Comparison of ENCODE assay signal across 21 cellular contexts in the genomic region with DNA sequence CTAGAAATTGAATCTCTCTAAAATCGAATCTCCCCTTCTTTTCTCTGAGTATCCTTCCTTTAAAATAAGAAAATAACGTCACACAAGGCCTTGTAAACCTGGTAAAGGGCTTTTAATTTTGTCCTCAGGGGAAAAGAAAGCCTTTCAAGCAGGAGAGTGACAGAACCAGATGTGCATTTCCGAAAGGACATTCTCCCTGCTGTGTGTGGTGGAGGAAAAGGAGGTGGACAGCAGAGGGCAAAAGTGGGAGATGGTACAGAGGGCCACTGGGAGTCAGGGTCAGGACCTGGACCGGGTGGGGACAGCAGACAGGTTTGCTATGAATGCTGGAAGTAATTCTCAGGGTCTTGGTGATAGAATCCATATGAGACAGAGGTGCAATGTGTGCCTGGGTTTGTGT.
A peak's percentile ranks its signal among the peaks of the same experiment; 100 is the strongest.
DNase-seq lines count a peak whose midpoint lies in the region; ATAC-seq and TF ChIP-seq lines count a peak whose summit lies in the region.
"Had no signal": no experiment of that assay in that cellular context is flagged by ENCODE, and none has a peak within 500 bp of the region (broad histone marks: within the 10 kb centered on the region; RNA-seq: fewer than 3 reads in every experiment).

No MANE protein-coding gene starts in this region.

- H2AFZ ChIP-seq in smooth muscle cell (ENCODE audit: low read depth) = no peak overlapping the region
- H2AFZ ChIP-seq: GM23248 had no signal

- no peak overlapping the region for H3K4me2 ChIP-seq in smooth muscle cell
- H3K4me2 ChIP-seq: BLaER1 had no signal

- DNase-seq in left ventricle myocardium inferior (no peak), heart right ventricle (no peak), progenitor cell of endocrine pancreas (ENCODE audit: low spot score, unreplicated experiment) (no peak), testis (no peak), NCI-H128 (lab: John Stamatoyannopoulos, UW; ENCODE audit: unreplicated experiment) (no peak), smooth muscle cell (lab: John Stamatoyannopoulos, UW; ENCODE audit: unreplicated experiment) (no peak)
- DNase-seq: Caco-2; CD4-positive, CD25-positive, alpha-beta regulatory T cell; CD8-positive, alpha-beta T cell; DMS 273 treated with DMSO at 0.1 percent for 48 hours; DMS79; EL; GDM1; GM23248; H9 had no signal

- peaks cover 7% of the 10 kb centered on the region for H3K27me3 Mint-ChIP-seq in progenitor cell of endocrine pancreas

- no peaks in the 10 kb centered on the region for H3K79me2 ChIP-seq in smooth muscle cell (ENCODE audit: low read depth)

- 88 to 92% methylated on average over 4 of the region's 4 CpGs for WGBS in heart right ventricle, 2 donors
- 63 to 64% methylated on average over 4 of the region's 4 CpGs for WGBS in testis, 2 donors
- WGBS in smooth muscle cell (ENCODE audit: low lambda C conversion rate) = 90% methylated on average over 4 of the region's 4 CpGs

- H3K4me1 ChIP-seq in left ventricle myocardium inferior (peaks cover 9% of the 10 kb centered on the region), heart right ventricle (peaks cover 0 to 14% (median 3%) of the 10 kb centered on the region in 9 donors), testis (peaks cover 28% of the 10 kb centered on the region), smooth muscle cell (ENCODE audit: low read depth) (no peaks in the 10 kb centered on the region)
- H3K4me1 ChIP-seq: BLaER1 had no signal

- no peaks in the 10 kb centered on the region for H3K9me3 Mint-ChIP-seq in progenitor cell of endocrine pancreas (ENCODE audit: low read depth)
- H3K9me3 Mint-ChIP-seq: CD8-positive, alpha-beta T cell; H9 had no signal

- H3K36me3 ChIP-seq in left ventricle myocardium inferior (no peaks in the 10 kb centered on the region), heart right ventricle (no peaks in the 10 kb centered on the region), testis (ENCODE audit: low read depth, missing control alignments) (no peaks in the 10 kb centered on the region), smooth muscle cell (ENCODE audit: low read depth) (no peaks in the 10 kb centered on the region)
- H3K36me3 ChIP-seq: BLaER1 had no signal

- peaks cover 11% of the 10 kb centered on the region for H3K4me1 Mint-ChIP-seq in progenitor cell of endocrine pancreas (ENCODE audit: low read depth)
- H3K4me1 Mint-ChIP-seq: B cell; CD4-positive, CD25-positive, alpha-beta regulatory T cell had no signal

- H3K27ac Mint-ChIP-seq in progenitor cell of endocrine pancreas = peak overlapping the region; percentile 56
- H3K27ac Mint-ChIP-seq: B cell; CD4-positive, CD25-positive, alpha-beta regulatory T cell; CD8-positive, alpha-beta T cell had no signal

- H3K9me3 ChIP-seq in left ventricle myocardium inferior (replicated peaks) (no peaks in the 10 kb centered on the region), heart right ventricle (no peaks in the 10 kb centered on the region), testis (no peaks in the 10 kb centered on the region), smooth muscle cell (replicated peaks; ENCODE audit: low read depth) (no peaks in the 10 kb centered on the region)
- H3K9me3 ChIP-seq: BLaER1, Caco-2 had no signal

- TF ChIP-seq POLR2A in testis (IDR thresholded peaks at IDR 0.05) = no peak

- TF ChIP-seq CTCF in left ventricle myocardium inferior (IDR thresholded peaks at IDR 0.05; ENCODE audit: borderline replicate concordance) = no peak
- no peak for TF ChIP-seq CTCF in heart right ventricle (IDR thresholded peaks at IDR 0.05)
- TF ChIP-seq CTCF in progenitor cell of endocrine pancreas (IDR thresholded peaks at IDR 0.05; ENCODE audit: unreplicated experiment) = no peak
- no peak for TF ChIP-seq CTCF in testis (IDR thresholded peaks at IDR 0.05)
- TF ChIP-seq CTCF in smooth muscle cell (IDR thresholded peaks at IDR 0.05; ENCODE audit: borderline replicate concordance, insufficient read depth, poor library complexity, severe bottlenecking) = no peak

- no peaks in the 10 kb centered on the region for H3K36me3 Mint-ChIP-seq in progenitor cell of endocrine pancreas (ENCODE audit: insufficient read depth)
- H3K36me3 Mint-ChIP-seq: CD4-positive, CD25-positive, alpha-beta regulatory T cell; CD8-positive, alpha-beta T cell had no signal

- intact Hi-C loops in left ventricle myocardium inferior (cut with micrococcal nuclease) (no loop called here), heart right ventricle (cut with DNase I) (no loop called here), testis (cut with DNase I; ENCODE audit: low total_unique reads) (no loop called here)

- H3K27me3 ChIP-seq in left ventricle myocardium inferior (ENCODE audit: low read depth) (no peaks in the 10 kb centered on the region), heart right ventricle (no peaks in the 10 kb centered on the region), testis (no peaks in the 10 kb centered on the region), smooth muscle cell (ENCODE audit: low read depth) (no peaks in the 10 kb centered on the region)
- H3K27me3 ChIP-seq: BLaER1 had no signal

- H4K20me1 ChIP-seq in smooth muscle cell (ENCODE audit: low read depth) = peaks cover 47% of the 10 kb centered on the region
- H4K20me1 ChIP-seq: BLaER1 had no signal

- H3F3A ChIP-seq in smooth muscle cell (ENCODE audit: low read depth) = no peaks in the 10 kb centered on the region

- no peak for ATAC-seq in heart right ventricle
- ATAC-seq: CD8-positive, alpha-beta T cell; GM12878; HCT116 had no signal

- H3K4me3 Mint-ChIP-seq in progenitor cell of endocrine pancreas (ENCODE audit: low read depth) = no peak overlapping the region
- H3K4me3 Mint-ChIP-seq: B cell; CD4-positive, CD25-positive, alpha-beta regulatory T cell; CD8-positive, alpha-beta T cell; H9 had no signal

- H3K9ac ChIP-seq in smooth muscle cell (ENCODE audit: low read depth) = no peak overlapping the region
- H3K9ac ChIP-seq: BLaER1, GM23248 had no signal

- H3K27ac ChIP-seq in left ventricle myocardium inferior (replicated peaks) = peak overlapping the region; percentile 47
- H3K27ac ChIP-seq in heart right ventricle = no peak overlapping the region
- peak overlapping the region; percentile 25 to 34 for H3K27ac ChIP-seq in testis
- no peak overlapping the region for H3K27ac ChIP-seq in smooth muscle cell (ENCODE audit: low read depth)
- H3K27ac ChIP-seq: 22Rv1, BLaER1, C4-2B, GM23248 had no signal

- H3K4me3 ChIP-seq in left ventricle myocardium inferior (no peak overlapping the region), heart right ventricle (no peak overlapping the region), testis (no peak overlapping the region), smooth muscle cell (no peak overlapping the region)
- H3K4me3 ChIP-seq: BLaER1, GM12878, GM23248 had no signal

Comparison
In these comparisons a context has a peak if more than half of its experiments do, and no peak if none do; other contexts are left out.
1. H3K27ac ChIP-seq: peak in left ventricle myocardium inferior (single experiment) and testis (2 of 2); none in heart right ventricle (0 of 10) and smooth muscle cell (single experiment).